ENCODE assay signal across 1 cellular context in the genomic region with DNA sequence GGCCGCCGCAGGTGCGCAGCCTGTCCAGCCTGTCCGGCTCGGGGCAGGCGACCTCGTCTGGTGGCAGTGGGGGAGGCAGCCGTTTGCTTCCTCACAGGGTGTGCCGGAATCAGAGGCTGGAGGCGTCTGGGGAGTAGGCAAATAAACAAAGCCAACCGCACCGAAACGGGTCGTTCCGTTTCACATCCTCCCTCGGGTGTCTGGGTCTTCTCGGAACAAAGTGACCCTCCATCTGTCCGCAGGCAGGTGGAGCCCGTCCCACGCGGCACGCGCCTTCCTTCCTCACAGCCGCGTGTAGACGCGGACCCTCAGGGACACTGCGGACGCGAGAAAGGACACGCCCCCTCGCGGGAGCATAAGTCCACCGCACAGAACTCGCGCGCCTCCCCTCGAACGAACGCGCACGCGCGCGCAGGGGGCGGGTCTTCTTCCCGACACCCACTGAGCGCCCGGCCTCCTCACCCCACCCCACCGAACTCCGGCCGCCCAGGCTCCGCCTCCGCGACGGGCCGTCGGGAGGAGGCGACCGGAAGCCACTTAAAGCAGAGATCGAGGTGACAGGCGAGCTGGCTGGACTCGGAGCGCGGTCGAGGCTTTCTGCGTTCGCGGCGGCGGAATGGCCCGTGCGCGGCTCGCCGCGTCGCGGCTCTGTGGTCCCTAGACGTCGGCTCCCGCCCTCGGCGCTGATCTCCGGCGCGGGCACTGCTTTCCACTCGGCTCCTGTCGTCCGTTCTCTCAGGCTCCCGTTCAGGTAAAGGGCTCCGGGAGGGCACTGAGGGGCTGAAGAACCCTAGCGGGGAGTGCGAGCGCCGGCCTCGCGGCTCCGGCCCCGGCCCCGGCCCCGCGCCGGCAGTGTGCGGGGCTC.
A peak's percentile ranks its signal among the peaks of the same experiment; 100 is the strongest.
TF ChIP-seq lines count a peak whose summit lies in the region.

A gene with protein sequence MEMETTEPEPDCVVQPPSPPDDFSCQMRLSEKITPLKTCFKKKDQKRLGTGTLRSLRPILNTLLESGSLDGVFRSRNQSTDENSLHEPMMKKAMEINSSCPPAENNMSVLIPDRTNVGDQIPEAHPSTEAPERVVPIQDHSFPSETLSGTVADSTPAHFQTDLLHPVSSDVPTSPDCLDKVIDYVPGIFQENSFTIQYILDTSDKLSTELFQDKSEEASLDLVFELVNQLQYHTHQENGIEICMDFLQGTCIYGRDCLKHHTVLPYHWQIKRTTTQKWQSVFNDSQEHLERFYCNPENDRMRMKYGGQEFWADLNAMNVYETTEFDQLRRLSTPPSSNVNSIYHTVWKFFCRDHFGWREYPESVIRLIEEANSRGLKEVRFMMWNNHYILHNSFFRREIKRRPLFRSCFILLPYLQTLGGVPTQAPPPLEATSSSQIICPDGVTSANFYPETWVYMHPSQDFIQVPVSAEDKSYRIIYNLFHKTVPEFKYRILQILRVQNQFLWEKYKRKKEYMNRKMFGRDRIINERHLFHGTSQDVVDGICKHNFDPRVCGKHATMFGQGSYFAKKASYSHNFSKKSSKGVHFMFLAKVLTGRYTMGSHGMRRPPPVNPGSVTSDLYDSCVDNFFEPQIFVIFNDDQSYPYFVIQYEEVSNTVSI (plus strand): TSS at position 545 of the 865 bp plus-strand sequence. CDS start 3,108 bp downstream, outside the sequence.

TF ChIP-seq in K562, 482 proteins besides CTCF, POLR2A, EP300 and RAD21 (continued from another document and continues in another):
- TF ChIP-seq NR0B1 (IDR thresholded peaks at IDR 0.05; ENCODE audit: partially characterized antibody): no peak
- no peak for TF ChIP-seq BRF2 (IDR thresholded peaks at IDR 0.05; ENCODE audit: borderline replicate concordance, insufficient read depth, insufficient read length)
- no peak for TF ChIP-seq ZNF347 (CRISPR knock-in tag; IDR thresholded peaks at IDR 0.05; ENCODE audit: low read depth)
- TF ChIP-seq ZNF780A (CRISPR knock-in tag; IDR thresholded peaks at IDR 0.05): no peak
- TF ChIP-seq GATA2 (CRISPR knock-in tag; IDR thresholded peaks at IDR 0.05): no peak
- TF ChIP-seq, protein P1, sequence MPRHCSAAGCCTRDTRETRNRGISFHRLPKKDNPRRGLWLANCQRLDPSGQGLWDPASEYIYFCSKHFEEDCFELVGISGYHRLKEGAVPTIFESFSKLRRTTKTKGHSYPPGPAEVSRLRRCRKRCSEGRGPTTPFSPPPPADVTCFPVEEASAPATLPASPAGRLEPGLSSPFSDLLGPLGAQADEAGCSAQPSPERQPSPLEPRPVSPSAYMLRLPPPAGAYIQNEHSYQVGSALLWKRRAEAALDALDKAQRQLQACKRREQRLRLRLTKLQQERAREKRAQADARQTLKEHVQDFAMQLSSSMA (CRISPR knock-in tag; IDR thresholded peaks at IDR 0.05): no peak
- TF ChIP-seq PYGO2 (tag; IDR thresholded peaks at IDR 0.05): no peak
- TF ChIP-seq MIER1 (IDR thresholded peaks at IDR 0.05; ENCODE audit: low read depth): no peak; the same call in none of the 2 replicates
- no peak for TF ChIP-seq BCL6 (CRISPR knock-in tag; IDR thresholded peaks at IDR 0.05)
- no peak for TF ChIP-seq BRD4 (IDR thresholded peaks at IDR 0.05)
- no peak for TF ChIP-seq HMBOX1 (IDR thresholded peaks at IDR 0.05)
- peak; percentile 96 for TF ChIP-seq TAF1 (IDR thresholded peaks at IDR 0.05; ENCODE audit: control insufficient read depth, extremely low read depth, insufficient read depth, low read length, severe bottlenecking)
- TF ChIP-seq DLX4 (CRISPR knock-in tag; IDR thresholded peaks at IDR 0.05): no peak
- no peak for TF ChIP-seq ZNF561 (CRISPR knock-in tag; conservative IDR thresholded peaks at IDR 0.05)
- TF ChIP-seq BRF1 (IDR thresholded peaks at IDR 0.05; ENCODE audit: borderline replicate concordance, extremely low read depth, insufficient read length): no peak
- TF ChIP-seq RAD51 (IDR thresholded peaks at IDR 0.05; ENCODE audit: borderline replicate concordance, low read depth): peak; percentile 12; the same call in 1 of the 2 replicates
- no peak for TF ChIP-seq ZNF551 (CRISPR knock-in tag; IDR thresholded peaks at IDR 0.05)
- no peak for TF ChIP-seq MEF2A (IDR thresholded peaks at IDR 0.05; ENCODE audit: control insufficient read depth, low read depth, low read length)
- peak in 1 of 2 experiments; percentile 67; a peak in 1 of 4 replicates for TF ChIP-seq SRF (CRISPR knock-in tag; IDR thresholded peaks at IDR 0.05)
- TF ChIP-seq CEBPG (CRISPR knock-in tag; IDR thresholded peaks at IDR 0.05): peak; percentile 8; the same call in 1 of the 2 replicates
- TF ChIP-seq CEBPG (tag; conservative IDR thresholded peaks at IDR 0.05 in 1 of 2, IDR thresholded peaks at IDR 0.05 in 1 of 2): no peak
- TF ChIP-seq, protein P2, sequence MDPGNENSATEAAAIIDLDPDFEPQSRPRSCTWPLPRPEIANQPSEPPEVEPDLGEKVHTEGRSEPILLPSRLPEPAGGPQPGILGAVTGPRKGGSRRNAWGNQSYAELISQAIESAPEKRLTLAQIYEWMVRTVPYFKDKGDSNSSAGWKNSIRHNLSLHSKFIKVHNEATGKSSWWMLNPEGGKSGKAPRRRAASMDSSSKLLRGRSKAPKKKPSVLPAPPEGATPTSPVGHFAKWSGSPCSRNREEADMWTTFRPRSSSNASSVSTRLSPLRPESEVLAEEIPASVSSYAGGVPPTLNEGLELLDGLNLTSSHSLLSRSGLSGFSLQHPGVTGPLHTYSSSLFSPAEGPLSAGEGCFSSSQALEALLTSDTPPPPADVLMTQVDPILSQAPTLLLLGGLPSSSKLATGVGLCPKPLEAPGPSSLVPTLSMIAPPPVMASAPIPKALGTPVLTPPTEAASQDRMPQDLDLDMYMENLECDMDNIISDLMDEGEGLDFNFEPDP (CRISPR knock-in tag; IDR thresholded peaks at IDR 0.05): no peak
- no peak for TF ChIP-seq NCOA2 (IDR thresholded peaks at IDR 0.05; ENCODE audit: partially characterized antibody in 2 of 2)
- no peak for TF ChIP-seq STAT5B (CRISPR knock-in tag; IDR thresholded peaks at IDR 0.05)
- TF ChIP-seq CC2D1A (IDR thresholded peaks at IDR 0.05): peak; percentile 94
- TF ChIP-seq ZNF695 (CRISPR knock-in tag; IDR thresholded peaks at IDR 0.05): no peak
- no peak for TF ChIP-seq ZNF217 (CRISPR knock-in tag; IDR thresholded peaks at IDR 0.05)
- TF ChIP-seq ESRRA (IDR thresholded peaks at IDR 0.05; ENCODE audit: borderline replicate concordance, low read depth): peak; percentile 78
- TF ChIP-seq, protein P3, sequence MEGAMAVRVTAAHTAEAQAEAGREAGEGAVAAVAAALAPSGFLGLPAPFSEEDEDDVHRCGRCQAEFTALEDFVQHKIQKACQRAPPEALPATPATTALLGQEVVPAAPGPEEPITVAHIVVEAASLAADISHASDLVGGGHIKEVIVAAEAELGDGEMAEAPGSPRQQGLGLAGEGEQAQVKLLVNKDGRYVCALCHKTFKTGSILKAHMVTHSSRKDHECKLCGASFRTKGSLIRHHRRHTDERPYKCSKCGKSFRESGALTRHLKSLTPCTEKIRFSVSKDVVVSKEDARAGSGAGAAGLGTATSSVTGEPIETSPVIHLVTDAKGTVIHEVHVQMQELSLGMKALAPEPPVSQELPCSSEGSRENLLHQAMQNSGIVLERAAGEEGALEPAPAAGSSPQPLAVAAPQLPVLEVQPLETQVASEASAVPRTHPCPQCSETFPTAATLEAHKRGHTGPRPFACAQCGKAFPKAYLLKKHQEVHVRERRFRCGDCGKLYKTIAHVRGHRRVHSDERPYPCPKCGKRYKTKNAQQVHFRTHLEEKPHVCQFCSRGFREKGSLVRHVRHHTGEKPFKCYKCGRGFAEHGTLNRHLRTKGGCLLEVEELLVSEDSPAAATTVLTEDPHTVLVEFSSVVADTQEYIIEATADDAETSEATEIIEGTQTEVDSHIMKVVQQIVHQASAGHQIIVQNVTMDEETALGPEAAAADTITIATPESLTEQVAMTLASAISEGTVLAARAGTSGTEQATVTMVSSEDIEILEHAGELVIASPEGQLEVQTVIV (CRISPR knock-in tag; IDR thresholded peaks at IDR 0.05; ENCODE audit: borderline replicate concordance): no peak
- TF ChIP-seq CLOCK (CRISPR knock-in tag; IDR thresholded peaks at IDR 0.05; ENCODE audit: borderline replicate concordance): no peak
- TF ChIP-seq NRF1 (conservative IDR thresholded peaks at IDR 0.05 in 1 of 2, IDR thresholded peaks at IDR 0.05 in 1 of 2): peak; percentile 97 to 98
- TF ChIP-seq ZNF24 (IDR thresholded peaks at IDR 0.05): peak; percentile 63
- 0 out of 2 replicates have a peak, but pooled peaks have one; percentile 63 for TF ChIP-seq PHF21A (IDR thresholded peaks at IDR 0.05; ENCODE audit: borderline replicate concordance, low read depth)
- TF ChIP-seq E2F3 (CRISPR knock-in tag; IDR thresholded peaks at IDR 0.05): no peak; the same call in 1 of the 2 replicates
- TF ChIP-seq SETDB1 (IDR thresholded peaks at IDR 0.05; ENCODE audit: low read length): peak; percentile 24
- no peak for TF ChIP-seq TCFL5 (CRISPR knock-in tag; conservative IDR thresholded peaks at IDR 0.05)
- no peak for TF ChIP-seq ZNF174 (CRISPR knock-in tag; IDR thresholded peaks at IDR 0.05)
- no peak; the same call in 1 of the 2 replicates for TF ChIP-seq ERF (CRISPR knock-in tag; IDR thresholded peaks at IDR 0.05)
- TF ChIP-seq NCOA6 (IDR thresholded peaks at IDR 0.05): peak; percentile 53
- no peak for TF ChIP-seq PCBP2 (IDR thresholded peaks at IDR 0.05; ENCODE audit: low read depth, low read length, poor library complexity, severe bottlenecking)
- 0 out of 2 replicates have a peak, but pooled peaks have one; percentile 41 for TF ChIP-seq HIVEP1 (CRISPR knock-in tag; IDR thresholded peaks at IDR 0.05)
- no peak for TF ChIP-seq HDAC6 (IDR thresholded peaks at IDR 0.05; ENCODE audit: low read depth, low read length)
- TF ChIP-seq ATF7 (IDR thresholded peaks at IDR 0.05): peak; percentile 83; the same call in 1 of the 2 replicates
- TF ChIP-seq PURB (CRISPR knock-in tag; IDR thresholded peaks at IDR 0.05; ENCODE audit: low read depth): no peak; the same call in 1 of the 2 replicates
- TF ChIP-seq HEY1 (CRISPR knock-in tag; IDR thresholded peaks at IDR 0.05; ENCODE audit: borderline replicate concordance): no peak
- no peak for TF ChIP-seq CEBPB (tag; IDR thresholded peaks at IDR 0.05)
- TF ChIP-seq HDAC8 (tag; IDR thresholded peaks at IDR 0.05): no peak
- no peak for TF ChIP-seq HSF4 (CRISPR knock-in tag; IDR thresholded peaks at IDR 0.05; ENCODE audit: borderline replicate concordance)
- TF ChIP-seq, protein P4, sequence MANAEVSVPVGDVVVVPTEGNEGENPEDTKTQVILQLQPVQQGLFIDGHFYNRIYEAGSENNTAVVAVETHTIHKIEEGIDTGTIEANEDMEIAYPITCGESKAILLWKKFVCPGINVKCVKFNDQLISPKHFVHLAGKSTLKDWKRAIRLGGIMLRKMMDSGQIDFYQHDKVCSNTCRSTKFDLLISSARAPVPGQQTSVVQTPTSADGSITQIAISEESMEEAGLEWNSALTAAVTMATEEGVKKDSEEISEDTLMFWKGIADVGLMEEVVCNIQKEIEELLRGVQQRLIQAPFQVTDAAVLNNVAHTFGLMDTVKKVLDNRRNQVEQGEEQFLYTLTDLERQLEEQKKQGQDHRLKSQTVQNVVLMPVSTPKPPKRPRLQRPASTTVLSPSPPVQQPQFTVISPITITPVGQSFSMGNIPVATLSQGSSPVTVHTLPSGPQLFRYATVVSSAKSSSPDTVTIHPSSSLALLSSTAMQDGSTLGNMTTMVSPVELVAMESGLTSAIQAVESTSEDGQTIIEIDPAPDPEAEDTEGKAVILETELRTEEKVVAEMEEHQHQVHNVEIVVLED (CRISPR knock-in tag; IDR thresholded peaks at IDR 0.05): peak; percentile 34; the same call in 1 of the 2 replicates
- no peak for TF ChIP-seq TGIF2 (CRISPR knock-in tag; IDR thresholded peaks at IDR 0.05)
- no peak; a peak in 1 of 4 replicates for TF ChIP-seq TRIM24 (IDR thresholded peaks at IDR 0.05)
